Comparison of ENCODE assay signal across 17 cellular contexts in the genomic region with DNA sequence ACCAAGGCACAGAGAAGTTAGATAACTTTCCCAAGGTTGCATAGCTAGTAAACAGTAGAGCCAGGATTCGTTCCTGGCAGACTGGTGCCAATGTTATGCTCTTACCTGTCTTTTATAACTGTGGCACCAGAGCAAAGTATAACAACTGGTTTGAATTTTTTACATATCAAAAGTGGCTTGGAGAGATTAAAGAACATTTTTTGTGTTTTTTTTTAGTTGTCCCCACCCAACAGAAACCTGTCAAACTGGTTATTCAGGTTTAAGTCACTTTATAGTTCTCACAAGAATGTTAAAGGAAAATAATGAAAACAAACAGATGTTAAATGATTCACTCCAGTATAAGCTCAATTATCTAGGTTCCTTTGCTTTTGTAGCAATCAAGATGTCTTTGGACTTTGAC. TPM values are rescaled to one million over a fixed set of nuclear protein-coding genes. Genes with fewer than 3 reads are reported as not detected.
DNase-seq lines count a peak whose midpoint lies in the region; ATAC-seq, FAIRE-seq and TF ChIP-seq lines count a peak whose summit lies in the region.
"Had no signal": no experiment of that assay in that cellular context is flagged by ENCODE, and none has a peak within 500 bp of the region (broad histone marks: within the 10 kb centered on the region; RNA-seq: fewer than 3 reads in every experiment).

No MANE protein-coding gene starts in this region.

- H3K36me3 Mint-ChIP-seq in mesothelial cell of epicardium: peaks cover 12% of the 10 kb centered on the region

- BruUV-seq in HepG2 (replicated peaks; lab: Mats Ljungman, UMichigan): no TSS peak
- BruUV-seq in mammary epithelial cell (replicated peaks; lab: Mats Ljungman, UMichigan): no TSS peak

- H3K27ac Mint-ChIP-seq in mesothelial cell of epicardium: peak overlapping the region; percentile 90
- H3K27ac Mint-ChIP-seq: activated naive CD8-positive, alpha-beta T cell treated with anti-CD3 and anti-CD28 coated beads, Interleukin-2, amount 10 ng/mL, durations not matched to agents 7 days and 5 days had no signal

- CTCF ChIA-PET in HepG2 (lab: Yijun Ruan, JAX; ENCODE audit: low intra/inter-chr PET ratio, low total read pairs): no interaction called here
- CTCF ChIA-PET in mammary epithelial cell (lab: Charles Lee; ENCODE audit: low non-redundant PET): interaction anchor here (0.6 to 0.7 kb wide), 2 partner anchors 13 to 71 kb away, joined by 4 read pairs; no protein-coding TSS in a partner anchor

- H4K20me1 ChIP-seq in HepG2 (ENCODE audit: insufficient read depth, low read length) (no peaks in the 10 kb centered on the region), mammary epithelial cell (ENCODE audit: insufficient read depth, low read length) (no peaks in the 10 kb centered on the region)

- peaks cover 37% of the 10 kb centered on the region for H3K4me1 Mint-ChIP-seq in mesothelial cell of epicardium
- H3K4me1 Mint-ChIP-seq: activated naive CD8-positive, alpha-beta T cell treated with anti-CD3 and anti-CD28 coated beads, Interleukin-2, amount 10 ng/mL, durations not matched to agents 7 days and 5 days had no signal

- peaks cover 0 to 9% (median under 1%) of the 10 kb centered on the region in 4 donors for H3K9me3 ChIP-seq in liver (ENCODE audit: control insufficient read depth in 4 of 4, low read length in 3 of 4)
- H3K9me3 ChIP-seq in HepG2 (ENCODE audit: low read length): no peaks in the 10 kb centered on the region
- H3K9me3 ChIP-seq in mammary epithelial cell (replicated peaks; ENCODE audit: insufficient read depth, low read length): peaks cover 5% of the 10 kb centered on the region

- FAIRE-seq in HepG2 (lab: Jason Lieb, UNC): no peak
- no peak for FAIRE-seq in HTR-8/SVneo (lab: Jason Lieb, UNC)

- dilution Hi-C loops in mammary epithelial cell (cut with HindIII; ENCODE audit: low sequenced_read_pairs): no loop called here

- no peak overlapping the region for H3K4me3 ChIP-seq in liver (ENCODE audit: low read depth in 1 of 3, low read length in 3 of 3)
- H3K4me3 ChIP-seq in HepG2 (replicated peaks in 1 of 3; ENCODE audit: insufficient read depth in 1 of 3, low read depth in 2 of 3, low read length in 3 of 3): no peak overlapping the region
- H3K4me3 ChIP-seq in mammary epithelial cell (replicated peaks in 1 of 3; ENCODE audit: insufficient read depth in 1 of 3, low read depth in 2 of 3, low read length in 3 of 3): no peak overlapping the region
- H3K4me3 ChIP-seq: tibial artery had no signal

- H3K4me1 ChIP-seq in liver (ENCODE audit: control insufficient read depth in 4 of 4, insufficient read depth in 4 of 4, low read length in 3 of 4) (peaks cover 1 to 7% (median 6%) of the 10 kb centered on the region in 4 donors), HepG2 (ENCODE audit: insufficient read depth, low read length) (peaks cover 12% of the 10 kb centered on the region), mammary epithelial cell (ENCODE audit: insufficient read depth, low read length) (peaks cover 29% of the 10 kb centered on the region)

- no peak for DNase-seq in HepG2 (ENCODE audit: low spot score)
- DNase-seq in mammary epithelial cell: peak; percentile 74
- DNase-seq in mesothelial cell of epicardium (ENCODE audit: low spot score in 2 of 2, unreplicated experiment in 2 of 2): no peak
- no peak for DNase-seq in HTR-8/SVneo (ENCODE audit: insufficient read length, low spot score)
- DNase-seq in GOT3 (lab: John Stamatoyannopoulos, UW): no peak
- DNase-seq in activated CD4-positive, alpha-beta T cell treated with anti-CD3 and anti-CD28 coated beads for 1 hour: no peak
- no peak for DNase-seq in 8988T
- DNase-seq: activated naive CD8-positive, alpha-beta T cell treated with anti-CD3 and anti-CD28 coated beads, Interleukin-2, amount 10 ng/mL, durations not matched to agents 7 days and 5 days; activated T-cell treated with anti-CD3 and anti-CD28 coated beads for 4 hours; cerebellar nuclear complex; DMS 273 treated with DMSO at 0.1 percent for 48 hours; erythroblast; mesenchymal stem cell; NCI-H187 treated with DMSO at 0.1 percent for 48 hours; occipital lobe; tibial artery had no signal

- intact Hi-C loops in HepG2 (cut with micrococcal nuclease; ENCODE audit: unreplicated experiment) (no loop called here), mammary epithelial cell (cut with micrococcal nuclease) (no loop called here)

- H2AFZ ChIP-seq in HepG2 (ENCODE audit: low read length) (no peak overlapping the region), mammary epithelial cell (ENCODE audit: low read depth, low read length) (no peak overlapping the region)

- H3K36me3 ChIP-seq in liver (ENCODE audit: control insufficient read depth in 4 of 4, insufficient read depth in 3 of 4, low read depth in 1 of 4, low read length in 3 of 4) (no peaks in the 10 kb centered on the region), HepG2 (replicated peaks in 1 of 2; ENCODE audit: control insufficient read depth in 1 of 2, insufficient read depth in 2 of 2, low read length in 2 of 2) (no peaks in the 10 kb centered on the region), mammary epithelial cell (ENCODE audit: insufficient read depth, low read length) (no peaks in the 10 kb centered on the region)
- H3K36me3 ChIP-seq: tibial artery had no signal

- H3K27ac ChIP-seq in liver (ENCODE audit: low read depth in 1 of 2, low read length in 2 of 2) (peak overlapping the region in 1 of 2 donors; percentile 21), HepG2 (ENCODE audit: extremely low read length, insufficient read depth, low read length) (no peak overlapping the region), mammary epithelial cell (ENCODE audit: insufficient read depth, low read depth, low read length) (no peak overlapping the region)
- H3K27ac ChIP-seq: tibial artery had no signal

- H3K4me2 ChIP-seq in HepG2 (ENCODE audit: low read depth, low read length): no peak overlapping the region
- H3K4me2 ChIP-seq in mammary epithelial cell (ENCODE audit: insufficient read depth, low read depth, low read length): peak overlapping the region; percentile 27

- TF ChIP-seq CTCF in liver (IDR thresholded peaks at IDR 0.05; ENCODE audit: low read depth, low read length, missing input control): no peak
- TF ChIP-seq CTCF in HepG2 (CRISPR knock-in tag; IDR thresholded peaks at IDR 0.05): no peak
- TF ChIP-seq CTCF in mammary epithelial cell (conservative IDR thresholded peaks at IDR 0.05 in 1 of 2, IDR thresholded peaks at IDR 0.05 in 1 of 2; ENCODE audit: extremely low read depth in 1 of 2, insufficient read depth in 1 of 2, low read depth in 1 of 2, low read length in 2 of 2): no peak
- TF ChIP-seq CTCF in mesothelial cell of epicardium (IDR thresholded peaks at IDR 0.05; ENCODE audit: unreplicated experiment): no peak

- no peak for TF ChIP-seq POLR2A in HepG2 (IDR thresholded peaks at IDR 0.05; ENCODE audit: insufficient read depth in 1 of 2, low read depth in 2 of 2, low read length in 2 of 2)

- POLR2A ChIA-PET in HepG2 (lab: Yijun Ruan, JAX): no interaction called here

- peaks cover 40% of the 10 kb centered on the region for H3K9me3 Mint-ChIP-seq in mesothelial cell of epicardium

- H3K9ac ChIP-seq in liver (ENCODE audit: low read depth in 1 of 2, low read length in 2 of 2): peak overlapping the region in 1 of 2 donors; percentile 49
- H3K9ac ChIP-seq in HepG2 (ENCODE audit: insufficient read depth, low read depth, low read length): no peak overlapping the region
- no peak overlapping the region for H3K9ac ChIP-seq in mammary epithelial cell (ENCODE audit: insufficient read depth, low read length)

- H3K27me3 Mint-ChIP-seq in mesothelial cell of epicardium (ENCODE audit: low read depth): no peaks in the 10 kb centered on the region

- in situ Hi-C loops in HepG2 (cut with HindIII; ENCODE audit: extremely low pct_ligation_motif_present, low pct_unique_long_range_greater_than_20kb) (no loop called here), mammary epithelial cell (cut with MboI; ENCODE audit: low sequenced_read_pairs in 2 of 2) (no loop called here)

- H3K79me2 ChIP-seq in HepG2 (ENCODE audit: insufficient read depth, low read length) (no peaks in the 10 kb centered on the region), mammary epithelial cell (ENCODE audit: insufficient read depth, low read length) (no peaks in the 10 kb centered on the region)

- no peak for ATAC-seq in HepG2

- H3K27me3 ChIP-seq in liver (ENCODE audit: control insufficient read depth in 4 of 4, insufficient read depth in 4 of 4, low read length in 3 of 4) (no peaks in the 10 kb centered on the region), HepG2 (ENCODE audit: control insufficient read depth in 1 of 2, insufficient read depth in 2 of 2, low read length in 2 of 2) (no peaks in the 10 kb centered on the region), mammary epithelial cell (ENCODE audit: insufficient read depth, low read length) (no peaks in the 10 kb centered on the region)
- H3K27me3 ChIP-seq: tibial artery had no signal

- no peak for TF ChIP-seq EP300 in HepG2 (IDR thresholded peaks at IDR 0.05; ENCODE audit: low read depth in 2 of 2, low read length in 2 of 2)
- TF ChIP-seq EP300 in HepG2 (CRISPR knock-in tag; IDR thresholded peaks at IDR 0.05; ENCODE audit: borderline replicate concordance): no peak

- H3K4me3 Mint-ChIP-seq in mesothelial cell of epicardium: peak overlapping the region; percentile 2
- H3K4me3 Mint-ChIP-seq: activated naive CD8-positive, alpha-beta T cell treated with anti-CD3 and anti-CD28 coated beads, Interleukin-2, amount 10 ng/mL, durations not matched to agents 7 days and 5 days had no signal

- TF ChIP-seq RAD21 in liver (IDR thresholded peaks at IDR 0.05) (peak in 1 of 2 donors; percentile 7), HepG2 (CRISPR knock-in tag; IDR thresholded peaks at IDR 0.05) (no peak)

- WGBS in liver: 16% methylated on average over 1 of the region's 1 CpG
- WGBS in HepG2 (ENCODE audit: low lambda C conversion rate): 0% methylated on average over 1 of the region's 1 CpG
- 0% methylated on average over 1 of the region's 1 CpG for WGBS in mammary epithelial cell (ENCODE audit: low coverage, missing lambda C conversion rate)

RNA-seq across cellular contexts. Expression of gene FAM47E, which starts 15.6 kb away (rescaled TPM):
- total RNA-seq in liver: 1 to 10 TPM; 1.3 to 2.0 TPM
- 1 to 10 TPM in 1 of 2 donors, under 1 TPM in 1; 0.85 to 2.5 TPM for polyA plus RNA-seq in liver
- total RNA-seq in HepG2 (2016; rRNA removed; fragmentation: Illumina TruSeq; extraction: Trizol): 0.29 and 0.33 TPM in 2 replicates
- total RNA-seq in HepG2 (2016; cell fraction: cytosol; rRNA removed; fragmentation: Illumina TruSeq; extraction: Trizol; ENCODE audit: low read depth): 0.30 TPM in 1 of 2 replicates, not detected in the other
- 0.37 and 0.65 TPM in 2 replicates for total RNA-seq in HepG2 (2016; cell fraction: insoluble cytoplasmic fraction; rRNA removed; fragmentation: Illumina TruSeq; extraction: Trizol)
- 0.25 and 0.41 TPM in 2 replicates for total RNA-seq in HepG2 (2016; cell fraction: membrane; rRNA removed; fragmentation: Illumina TruSeq; extraction: Trizol)
- 0.31 and 0.50 TPM in 2 replicates for total RNA-seq in HepG2 (2016; cell fraction: nucleus; rRNA removed; fragmentation: Illumina TruSeq; extraction: Trizol)
- 0.60 and 0.66 TPM in 2 replicates for polyA plus RNA-seq in HepG2 (2011; rRNA removed)
- 0.24 and 0.50 TPM in 2 replicates for polyA plus RNA-seq in HepG2 (2011; cell fraction: cytosol; rRNA removed)
- 0.06 and 1.5 TPM in 2 replicates for polyA plus RNA-seq in HepG2 (2011; cell fraction: nucleus; rRNA removed)
- 1.2 and 1.8 TPM in 2 replicates for polyA plus RNA-seq in HepG2 (2012)
- polyA plus RNA-seq in HepG2 (2016; cell fraction: cytosol; fragmentation: Illumina TruSeq; extraction: Trizol; ENCODE audit: low read depth): 0.27 and 0.29 TPM in 2 replicates
- 0.29 and 0.50 TPM in 2 replicates for polyA plus RNA-seq in HepG2 (2016; cell fraction: insoluble cytoplasmic fraction; fragmentation: Illumina TruSeq; extraction: Trizol; ENCODE audit: low read depth)
- not detected in 2 replicates for polyA plus RNA-seq in HepG2 (2016; cell fraction: membrane; fragmentation: Illumina TruSeq; extraction: Trizol; ENCODE audit: low read depth)
- 0.44 TPM in 1 of 2 replicates, not detected in the other for polyA plus RNA-seq in HepG2 (2016; cell fraction: nucleus; fragmentation: Illumina TruSeq; extraction: Trizol; ENCODE audit: insufficient read depth, low read depth)
- polyA minus RNA-seq in HepG2 (2011; rRNA and poly(A)+ RNA removed; ENCODE audit: low replicate concordance): 0.02 TPM in 1 of 2 replicates, not detected in the other
- 0.69 TPM in 1 of 2 replicates, not detected in the other for polyA minus RNA-seq in HepG2 (2011; cell fraction: cytosol; rRNA and poly(A)+ RNA removed)
- polyA minus RNA-seq in HepG2 (2011; cell fraction: nucleus; rRNA and poly(A)+ RNA removed): 1.5 and 1.9 TPM in 2 replicates
- total RNA-seq in mammary epithelial cell: 1 to 10 TPM in 1 of 2 donors, under 1 TPM in 1; 0.80 to 1.5 TPM
- polyA plus RNA-seq in mammary epithelial cell: 0.23 TPM
- polyA minus RNA-seq in mammary epithelial cell: not detected
- 1.2 to 2.6 TPM (median 2.3 TPM) in 3 replicates for total RNA-seq in mesothelial cell of epicardium

RNA-seq across cellular contexts. Expression of gene SCARB2, which starts 22.3 kb away (rescaled TPM):
- total RNA-seq in liver: 100 to 1,000 TPM in 1 of 2 donors, 10 to 100 TPM in 1; 81.0 to 136 TPM
- polyA plus RNA-seq in liver: 10 to 100 TPM; 58.2 to 66.5 TPM
- total RNA-seq in HepG2 (2016; rRNA removed; fragmentation: Illumina TruSeq; extraction: Trizol): 23.5 and 43.4 TPM in 2 replicates
- 3.4 and 5.0 TPM in 2 replicates for total RNA-seq in HepG2 (2016; cell fraction: cytosol; rRNA removed; fragmentation: Illumina TruSeq; extraction: Trizol; ENCODE audit: low read depth)
- total RNA-seq in HepG2 (2016; cell fraction: insoluble cytoplasmic fraction; rRNA removed; fragmentation: Illumina TruSeq; extraction: Trizol): 27.0 and 44.9 TPM in 2 replicates
- total RNA-seq in HepG2 (2016; cell fraction: membrane; rRNA removed; fragmentation: Illumina TruSeq; extraction: Trizol): 11.4 and 14.4 TPM in 2 replicates
- total RNA-seq in HepG2 (2016; cell fraction: nucleus; rRNA removed; fragmentation: Illumina TruSeq; extraction: Trizol): 46.8 and 54.9 TPM in 2 replicates
- polyA plus RNA-seq in HepG2 (2011; rRNA removed): 40.6 and 45.9 TPM in 2 replicates
- polyA plus RNA-seq in HepG2 (2011; cell fraction: cytosol; rRNA removed): 21.7 and 39.6 TPM in 2 replicates
- polyA plus RNA-seq in HepG2 (2011; cell fraction: nucleus; rRNA removed): 16.5 and 20.8 TPM in 2 replicates
- polyA plus RNA-seq in HepG2 (2012): 49.6 and 72.8 TPM in 2 replicates
- 2.5 and 3.1 TPM in 2 replicates for polyA plus RNA-seq in HepG2 (2016; cell fraction: cytosol; fragmentation: Illumina TruSeq; extraction: Trizol; ENCODE audit: low read depth)
- 20.1 and 21.1 TPM in 2 replicates for polyA plus RNA-seq in HepG2 (2016; cell fraction: insoluble cytoplasmic fraction; fragmentation: Illumina TruSeq; extraction: Trizol; ENCODE audit: low read depth)
- polyA plus RNA-seq in HepG2 (2016; cell fraction: membrane; fragmentation: Illumina TruSeq; extraction: Trizol; ENCODE audit: low read depth): 6.3 and 6.6 TPM in 2 replicates
- polyA plus RNA-seq in HepG2 (2016; cell fraction: nucleus; fragmentation: Illumina TruSeq; extraction: Trizol; ENCODE audit: insufficient read depth, low read depth): 41.0 and 42.6 TPM in 2 replicates
- polyA minus RNA-seq in HepG2 (2011; rRNA and poly(A)+ RNA removed; ENCODE audit: low replicate concordance): 35.5 and 55.9 TPM in 2 replicates
- polyA minus RNA-seq in HepG2 (2011; cell fraction: cytosol; rRNA and poly(A)+ RNA removed): 46.9 and 76.7 TPM in 2 replicates
- polyA minus RNA-seq in HepG2 (2011; cell fraction: nucleus; rRNA and poly(A)+ RNA removed): 69.5 and 87.4 TPM in 2 replicates
- 100 to 1,000 TPM in 1 of 2 donors, 10 to 100 TPM in 1; 75.6 to 103 TPM for total RNA-seq in mammary epithelial cell
- polyA plus RNA-seq in mammary epithelial cell: 41.9 TPM
- polyA minus RNA-seq in mammary epithelial cell: 131 TPM
- total RNA-seq in mesothelial cell of epicardium: 97.0 to 106 TPM (median 97.6 TPM) in 3 replicates
